In genomic region chr9:104872959-104873850, GRCh38 we compare ENCODE assay signal across 8 cellular contexts. TPM values are rescaled to one million over a fixed set of nuclear protein-coding genes. Genes with fewer than 3 reads are reported as not detected.
DNase-seq lines count a peak whose midpoint lies in the region; ATAC-seq, FAIRE-seq and TF ChIP-seq lines count a peak whose summit lies in the region.

No MANE protein-coding gene starts in this region.

- H3K27me3 ChIP-seq in Panc1 (ENCODE audit: control insufficient read depth, insufficient read depth, low read length), result no peaks in the 10 kb centered on the region

- H3K9ac ChIP-seq in kidney (ENCODE audit: low read length in 2 of 2), result no peak overlapping the region

- no peak for TF ChIP-seq CTCF in Panc1 (IDR thresholded peaks at IDR 0.05)
- TF ChIP-seq CTCF in fibroblast of mammary gland (conservative IDR thresholded peaks at IDR 0.05; ENCODE audit: control insufficient read depth, insufficient read depth, low read depth, low read length), result no peak
- TF ChIP-seq CTCF in kidney (IDR thresholded peaks at IDR 0.05; ENCODE audit: borderline replicate concordance, extremely low read depth, insufficient read depth), result no peak

- no peak overlapping the region for H3K4me3 ChIP-seq in Panc1 (ENCODE audit: low read depth in 2 of 2, low read length in 2 of 2)
- no peak overlapping the region for H3K4me3 ChIP-seq in fibroblast of mammary gland (ENCODE audit: control insufficient read depth, low read depth, low read length)
- H3K4me3 ChIP-seq in kidney (ENCODE audit: low read length in 2 of 2), result no peak overlapping the region

- H3K36me3 ChIP-seq in Panc1 (ENCODE audit: control insufficient read depth, insufficient read depth, low read length) (no peaks in the 10 kb centered on the region), kidney (ENCODE audit: control insufficient read depth in 1 of 2, insufficient read depth in 2 of 2, low read length in 2 of 2) (peaks cover 0 to 3% of the 10 kb centered on the region in 2 donors)

- POLR2A ChIA-PET in Panc1 (lab: Charles Lee), result no interaction called here

- no TSS peak for BruUV-seq in Panc1 (replicated peaks; lab: Mats Ljungman, UMichigan)

- no peak overlapping the region for H3K27ac ChIP-seq in Panc1 (ENCODE audit: low read length)
- H3K27ac ChIP-seq in kidney (ENCODE audit: low read depth in 2 of 2, low read length in 2 of 2), result peak overlapping the region in 1 of 2 donors; percentile 36

- intact Hi-C loops in Panc1 (cut with micrococcal nuclease; ENCODE audit: unreplicated experiment), result no loop called here
- intact Hi-C loops in kidney (cut with DNase I), result no loop called here

- CTCF ChIA-PET in Panc1 (lab: Charles Lee), result no interaction called here

- in situ Hi-C loops in Panc1 (cut with HindIII; ENCODE audit: low pct_unique_long_range_greater_than_20kb, low sequenced_read_pairs), result no loop called here

- peak in 10 of 14 donors; percentile 8 to 78 (median 26) for DNase-seq in C1 segment of cervical spinal cord (lab: John Stamatoyannopoulos, UW)
- DNase-seq in Panc1 (ENCODE audit: low read depth, low spot score), result peak; percentile 48
- peak; percentile 98 for DNase-seq in fibroblast of mammary gland (ENCODE audit: low read depth)
- DNase-seq in non-pigmented ciliary epithelial cell (ENCODE audit: low read depth), result peak; percentile 94
- DNase-seq in ecto neural progenitor cell (ENCODE audit: low spot score), result no peak
- no peak for DNase-seq in cerebellar cortex (ENCODE audit: low spot score)
- no peak for DNase-seq in kidney

- H3K9me3 ChIP-seq in Panc1 (ENCODE audit: control insufficient read depth, insufficient read depth, low read depth, low read length) (no peaks in the 10 kb centered on the region), kidney (ENCODE audit: control insufficient read depth in 1 of 2, low read length in 2 of 2) (no peaks in the 10 kb centered on the region)

- H3K4me1 ChIP-seq in Panc1 (ENCODE audit: control insufficient read depth, insufficient read depth, low read length) (no peaks in the 10 kb centered on the region), kidney (ENCODE audit: control insufficient read depth in 1 of 2, insufficient read depth in 1 of 2, low read depth in 1 of 2, low read length in 2 of 2) (peaks cover 15 to 17% of the 10 kb centered on the region in 2 donors)

- no peak for FAIRE-seq in kidney (lab: Jason Lieb, UNC)

- no peak for ATAC-seq in Panc1
- ATAC-seq in HG03159 (IDR thresholded peaks at IDR 0.05; ENCODE audit: unreplicated experiment), result no peak

RNA-seq across cellular contexts. Expression of gene ABCA1, which starts 54.8 kb away (rescaled TPM):
- total RNA-seq in Panc1 (2021; ENCODE audit: unreplicated experiment) (2.6 TPM), kidney (26.1 TPM)
- polyA plus RNA-seq in Panc1 (2012; ENCODE audit: insufficient read length), result 2.0 TPM
- polyA plus RNA-seq in kidney (ENCODE audit: insufficient read depth, low read depth, low replicate concordance), result 1.4 TPM

Comparison
In these comparisons a context has a peak if more than half of its experiments do, and no peak if none do; other contexts are left out.
1. DNase-seq: peak in C1 segment of cervical spinal cord (10 of 14), Panc1 (single experiment), fibroblast of mammary gland (single experiment) and non-pigmented ciliary epithelial cell (single experiment); none in ecto neural progenitor cell (single experiment), cerebellar cortex (single experiment) and kidney (single experiment).